In the genomic region with DNA sequence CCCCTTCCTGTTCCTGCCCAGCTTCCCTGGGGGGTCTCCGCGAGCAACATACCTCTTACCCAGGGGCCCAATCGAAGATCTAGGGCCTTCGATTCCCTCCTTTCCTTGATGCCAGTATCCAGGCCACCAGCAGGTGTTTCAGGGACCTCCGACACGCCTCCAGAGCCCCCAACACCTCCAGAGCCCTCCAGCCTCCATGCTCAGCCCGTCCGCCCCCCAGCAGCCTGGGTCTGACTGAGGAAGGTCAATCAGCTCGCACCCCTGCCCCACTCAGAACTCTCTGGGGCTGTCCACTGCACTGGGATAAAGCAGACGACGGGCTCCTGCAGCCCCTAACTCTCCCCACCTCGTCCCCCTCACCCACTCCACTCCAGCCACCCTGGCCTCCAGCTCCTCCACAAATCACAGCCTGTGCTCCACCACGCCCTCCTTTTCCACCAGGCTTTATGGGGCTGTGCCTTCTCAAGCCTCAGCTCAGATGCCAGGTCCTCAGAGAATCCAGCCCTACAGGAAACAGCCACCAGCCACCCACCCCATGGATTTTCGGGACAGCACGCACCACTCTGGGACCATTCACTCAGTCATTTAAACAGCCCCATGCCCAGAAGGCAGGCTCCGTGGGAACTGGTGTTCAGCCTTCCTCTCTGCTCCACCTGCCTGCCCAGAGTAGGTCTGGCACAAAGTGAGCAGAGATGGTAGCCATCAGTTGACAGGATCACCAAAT, we compare ENCODE assay signal across 25 cellular contexts.
"Had no signal": no experiment of that assay in that cellular context is flagged by ENCODE, and none has a peak within 500 bp of the region (broad histone marks: within the 10 kb centered on the region; RNA-seq: fewer than 3 reads in every experiment).

No MANE protein-coding gene starts in this region.

- H3K27ac ChIP-seq: esophagus squamous epithelium, prostate gland, sigmoid colon, thoracic aorta, tibial nerve, upper lobe of right lung, uterus had no signal

- H3K27ac Mint-ChIP-seq: effector memory CD8-positive, alpha-beta T cell; mesothelial cell of epicardium; natural killer cell treated with Interleukin-12 subunit alpha and Interleukin-12 subunit beta and Interleukin-15 and Interleukin-18, amount 100 ng/mL, for 72 hours; stimulated activated effector memory CD8-positive, alpha-beta T cell treated with anti-CD3 and anti-CD28 coated beads, Interleukin-12 subunit alpha, Interleukin-12 subunit beta, amount 100 ng/mL, for 72 hours; stimulated activated naive CD8-positive, alpha-beta T cell treated with anti-CD3 and anti-CD28 coated beads, Interleukin-15, Interleukin-2, amounts not matched to agents 100 ng/mL and 50 ng/mL, for 24 hours had no signal

- DNase-seq: cortex of kidney; effector memory CD8-positive, alpha-beta T cell; erythroblast; esophagus squamous epithelium; foreskin melanocyte; glutamatergic neuron; hypothalamus; mesenchymal stem cell; naive B cell; right cardiac atrium; sigmoid colon; stimulated activated CD4-positive, alpha-beta T cell treated with anti-CD3 and anti-CD28 coated beads, Interleukin-2, amount 100 ng/mL, for 24 hours; stimulated activated CD4-positive, alpha-beta T cell treated with anti-CD3 and anti-CD28 coated beads, Interleukin-4, amount 100 ng/mL, for 24 hours; upper lobe of right lung; uterus had no signal

- H3K27me3 ChIP-seq: sigmoid colon, uterus had no signal

- H3K36me3 ChIP-seq: esophagus squamous epithelium, prostate gland, sigmoid colon, thoracic aorta, tibial nerve, upper lobe of right lung, uterus had no signal

- H3K9me3 ChIP-seq: esophagus squamous epithelium, mucosa of descending colon, prostate gland, sigmoid colon, thoracic aorta, tibial nerve, upper lobe of right lung, uterus had no signal

- H3K9me3 Mint-ChIP-seq: effector memory CD8-positive, alpha-beta T cell; mesothelial cell of epicardium; natural killer cell treated with Interleukin-12 subunit alpha and Interleukin-12 subunit beta and Interleukin-15 and Interleukin-18, amount 100 ng/mL, for 72 hours; neural crest cell; stimulated activated effector memory CD8-positive, alpha-beta T cell treated with anti-CD3 and anti-CD28 coated beads, Interleukin-12 subunit alpha, Interleukin-12 subunit beta, amount 100 ng/mL, for 72 hours; stimulated activated naive CD8-positive, alpha-beta T cell treated with anti-CD3 and anti-CD28 coated beads, Interleukin-15, Interleukin-2, amounts not matched to agents 100 ng/mL and 50 ng/mL, for 24 hours had no signal

- H3K4me3 ChIP-seq: esophagus squamous epithelium, mucosa of descending colon, prostate gland, sigmoid colon, thoracic aorta, tibial nerve, upper lobe of right lung, uterus had no signal

- H3K4me1 Mint-ChIP-seq: mesothelial cell of epicardium; naive B cell; neural crest cell; stimulated activated effector memory CD8-positive, alpha-beta T cell treated with anti-CD3 and anti-CD28 coated beads, Interleukin-12 subunit alpha, Interleukin-12 subunit beta, amount 100 ng/mL, for 72 hours had no signal

- H3K4me3 Mint-ChIP-seq: effector memory CD8-positive, alpha-beta T cell; mesothelial cell of epicardium; naive B cell; natural killer cell treated with Interleukin-12 subunit alpha and Interleukin-12 subunit beta and Interleukin-15 and Interleukin-18, amount 100 ng/mL, for 72 hours; neural crest cell; stimulated activated effector memory CD8-positive, alpha-beta T cell treated with anti-CD3 and anti-CD28 coated beads, Interleukin-12 subunit alpha, Interleukin-12 subunit beta, amount 100 ng/mL, for 72 hours; stimulated activated naive CD8-positive, alpha-beta T cell treated with anti-CD3 and anti-CD28 coated beads, Interleukin-15, Interleukin-2, amounts not matched to agents 100 ng/mL and 50 ng/mL, for 24 hours had no signal

- ATAC-seq: effector memory CD8-positive, alpha-beta T cell; left lobe of liver; mucosa of descending colon; right cardiac atrium; stimulated activated effector memory CD8-positive, alpha-beta T cell treated with anti-CD3 and anti-CD28 coated beads, Interleukin-12 subunit alpha, Interleukin-12 subunit beta, amount 100 ng/mL, for 72 hours; upper lobe of right lung had no signal

- H3K36me3 Mint-ChIP-seq: mesothelial cell of epicardium; naive B cell; natural killer cell treated with Interleukin-12 subunit alpha and Interleukin-12 subunit beta and Interleukin-15 and Interleukin-18, amount 100 ng/mL, for 72 hours; stimulated activated effector memory CD8-positive, alpha-beta T cell treated with anti-CD3 and anti-CD28 coated beads, Interleukin-12 subunit alpha, Interleukin-12 subunit beta, amount 100 ng/mL, for 72 hours had no signal

- H3K4me1 ChIP-seq: tibial nerve, upper lobe of right lung, uterus had no signal
